ENCODE assay signal across 1 cellular context in genomic region chr1:228082975-228083870, GRCh38.
TF ChIP-seq lines count a peak whose summit lies in the region.

No MANE protein-coding gene starts in this region.

TF ChIP-seq in HepG2, 621 proteins besides CTCF, POLR2A, EP300 and RAD21 (continued from another document and continues in another):
- TF ChIP-seq ZSCAN25 (CRISPR knock-in tag; IDR thresholded peaks at IDR 0.05): peak; percentile 32; the same call in 1 of the 2 replicates
- TF ChIP-seq ZNF451 (CRISPR knock-in tag; IDR thresholded peaks at IDR 0.05): no peak
- TF ChIP-seq HNRNPH1 (optimal IDR thresholded peaks at IDR 0.05; ENCODE audit: low read depth, low read length): no peak
- TF ChIP-seq, protein P1, sequence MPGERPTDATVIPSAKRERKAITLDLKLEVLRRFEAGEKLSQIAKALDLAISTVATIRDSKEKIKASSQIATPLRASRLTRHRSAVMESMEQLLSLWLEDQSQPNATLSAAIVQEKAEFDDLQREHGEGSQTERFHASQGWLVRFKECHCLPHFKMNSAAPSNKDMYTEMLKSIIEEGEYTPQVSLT (CRISPR knock-in tag; IDR thresholded peaks at IDR 0.05; ENCODE audit: borderline replicate concordance, low read depth): no peak
- no peak for TF ChIP-seq ATRX (CRISPR knock-in tag; IDR thresholded peaks at IDR 0.05; ENCODE audit: borderline replicate concordance)
- TF ChIP-seq ZUFSP (CRISPR knock-in tag; IDR thresholded peaks at IDR 0.05; ENCODE audit: borderline replicate concordance): no peak
- no peak for TF ChIP-seq ZKSCAN5 (CRISPR knock-in tag; IDR thresholded peaks at IDR 0.05)
- no peak for TF ChIP-seq PRPF4 (IDR thresholded peaks at IDR 0.05; ENCODE audit: low read depth, low read length, poor library complexity, severe bottlenecking)
- peak; percentile 43 for TF ChIP-seq RBM39 (IDR thresholded peaks at IDR 0.05; ENCODE audit: low read depth, low read length, poor library complexity, severe bottlenecking)
- TF ChIP-seq MTF2 (CRISPR knock-in tag; IDR thresholded peaks at IDR 0.05; ENCODE audit: borderline replicate concordance): no peak
- TF ChIP-seq ARNT (IDR thresholded peaks at IDR 0.05): no peak
- TF ChIP-seq ZNF609 (CRISPR knock-in tag; IDR thresholded peaks at IDR 0.05; ENCODE audit: borderline replicate concordance): peak; percentile 45; the same call in 1 of the 2 replicates
- no peak for TF ChIP-seq CBX1 (IDR thresholded peaks at IDR 0.05; ENCODE audit: low read depth)
- TF ChIP-seq KLF15 (CRISPR knock-in tag; IDR thresholded peaks at IDR 0.05; ENCODE audit: borderline replicate concordance): 0 out of 2 replicates have a peak, but pooled peaks have one; percentile 45
- no peak for TF ChIP-seq CC2D1A (CRISPR knock-in tag; IDR thresholded peaks at IDR 0.05)
- no peak for TF ChIP-seq U2AF2 (IDR thresholded peaks at IDR 0.05; ENCODE audit: low read depth, low read length)
- no peak for TF ChIP-seq HMG20A (CRISPR knock-in tag; IDR thresholded peaks at IDR 0.05; ENCODE audit: borderline replicate concordance)
- TF ChIP-seq, protein P2, sequence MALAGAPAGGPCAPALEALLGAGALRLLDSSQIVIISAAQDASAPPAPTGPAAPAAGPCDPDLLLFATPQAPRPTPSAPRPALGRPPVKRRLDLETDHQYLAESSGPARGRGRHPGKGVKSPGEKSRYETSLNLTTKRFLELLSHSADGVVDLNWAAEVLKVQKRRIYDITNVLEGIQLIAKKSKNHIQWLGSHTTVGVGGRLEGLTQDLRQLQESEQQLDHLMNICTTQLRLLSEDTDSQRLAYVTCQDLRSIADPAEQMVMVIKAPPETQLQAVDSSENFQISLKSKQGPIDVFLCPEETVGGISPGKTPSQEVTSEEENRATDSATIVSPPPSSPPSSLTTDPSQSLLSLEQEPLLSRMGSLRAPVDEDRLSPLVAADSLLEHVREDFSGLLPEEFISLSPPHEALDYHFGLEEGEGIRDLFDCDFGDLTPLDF (CRISPR knock-in tag; IDR thresholded peaks at IDR 0.05): no peak
- no peak for TF ChIP-seq FOXK1 (CRISPR knock-in tag; IDR thresholded peaks at IDR 0.05; ENCODE audit: borderline replicate concordance, low read depth)
- TF ChIP-seq, protein P3, sequence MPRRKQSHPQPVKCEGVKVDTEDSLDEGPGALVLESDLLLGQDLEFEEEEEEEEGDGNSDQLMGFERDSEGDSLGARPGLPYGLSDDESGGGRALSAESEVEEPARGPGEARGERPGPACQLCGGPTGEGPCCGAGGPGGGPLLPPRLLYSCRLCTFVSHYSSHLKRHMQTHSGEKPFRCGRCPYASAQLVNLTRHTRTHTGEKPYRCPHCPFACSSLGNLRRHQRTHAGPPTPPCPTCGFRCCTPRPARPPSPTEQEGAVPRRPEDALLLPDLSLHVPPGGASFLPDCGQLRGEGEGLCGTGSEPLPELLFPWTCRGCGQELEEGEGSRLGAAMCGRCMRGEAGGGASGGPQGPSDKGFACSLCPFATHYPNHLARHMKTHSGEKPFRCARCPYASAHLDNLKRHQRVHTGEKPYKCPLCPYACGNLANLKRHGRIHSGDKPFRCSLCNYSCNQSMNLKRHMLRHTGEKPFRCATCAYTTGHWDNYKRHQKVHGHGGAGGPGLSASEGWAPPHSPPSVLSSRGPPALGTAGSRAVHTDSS (CRISPR knock-in tag; conservative IDR thresholded peaks at IDR 0.05): no peak
- no peak for TF ChIP-seq SP140L (CRISPR knock-in tag; IDR thresholded peaks at IDR 0.05; ENCODE audit: borderline replicate concordance)
- TF ChIP-seq SATB2 (CRISPR knock-in tag; IDR thresholded peaks at IDR 0.05): no peak
- TF ChIP-seq ZBTB7A (CRISPR knock-in tag; IDR thresholded peaks at IDR 0.05): no peak
- TF ChIP-seq ZNF557 (CRISPR knock-in tag; IDR thresholded peaks at IDR 0.05): no peak
- TF ChIP-seq NR2F1 (CRISPR knock-in tag; IDR thresholded peaks at IDR 0.05): no peak
- TF ChIP-seq ZNF441 (CRISPR knock-in tag; IDR thresholded peaks at IDR 0.05; ENCODE audit: borderline replicate concordance): no peak
- TF ChIP-seq SKI (IDR thresholded peaks at IDR 0.05; ENCODE audit: partially characterized antibody): no peak
- TF ChIP-seq, protein P4, sequence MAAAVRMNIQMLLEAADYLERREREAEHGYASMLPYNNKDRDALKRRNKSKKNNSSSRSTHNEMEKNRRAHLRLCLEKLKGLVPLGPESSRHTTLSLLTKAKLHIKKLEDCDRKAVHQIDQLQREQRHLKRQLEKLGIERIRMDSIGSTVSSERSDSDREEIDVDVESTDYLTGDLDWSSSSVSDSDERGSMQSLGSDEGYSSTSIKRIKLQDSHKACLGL (CRISPR knock-in tag; IDR thresholded peaks at IDR 0.05): 0 out of 2 replicates have a peak, but pooled peaks have one; percentile 9
- no peak for TF ChIP-seq NPAS2 (CRISPR knock-in tag; IDR thresholded peaks at IDR 0.05; ENCODE audit: borderline replicate concordance)
- no peak for TF ChIP-seq ZSCAN9 (CRISPR knock-in tag; IDR thresholded peaks at IDR 0.05; ENCODE audit: borderline replicate concordance)
- TF ChIP-seq ZNF460 (CRISPR knock-in tag; IDR thresholded peaks at IDR 0.05; ENCODE audit: borderline replicate concordance): no peak
- no peak for TF ChIP-seq SRSF4 (IDR thresholded peaks at IDR 0.05; ENCODE audit: low read depth, low read length, poor library complexity, severe bottlenecking)
- no peak for TF ChIP-seq ZNF34 (CRISPR knock-in tag; IDR thresholded peaks at IDR 0.05; ENCODE audit: borderline replicate concordance)
- TF ChIP-seq ZNF616 (CRISPR knock-in tag; IDR thresholded peaks at IDR 0.05; ENCODE audit: low read depth): no peak; the same call in 1 of the 2 replicates
- TF ChIP-seq GABPB1 (CRISPR knock-in tag; IDR thresholded peaks at IDR 0.05): 0 out of 2 replicates have a peak, but pooled peaks have one; percentile 23
- TF ChIP-seq TBX2 (CRISPR knock-in tag; IDR thresholded peaks at IDR 0.05; ENCODE audit: borderline replicate concordance): no peak; the same call in none of the 2 replicates
- TF ChIP-seq FOXA3 (CRISPR knock-in tag; IDR thresholded peaks at IDR 0.05): no peak
- no peak for TF ChIP-seq ZNF17 (CRISPR knock-in tag; IDR thresholded peaks at IDR 0.05)
- TF ChIP-seq NFE2L1 (CRISPR knock-in tag; IDR thresholded peaks at IDR 0.05; ENCODE audit: borderline replicate concordance): no peak
- TF ChIP-seq, protein P5, sequence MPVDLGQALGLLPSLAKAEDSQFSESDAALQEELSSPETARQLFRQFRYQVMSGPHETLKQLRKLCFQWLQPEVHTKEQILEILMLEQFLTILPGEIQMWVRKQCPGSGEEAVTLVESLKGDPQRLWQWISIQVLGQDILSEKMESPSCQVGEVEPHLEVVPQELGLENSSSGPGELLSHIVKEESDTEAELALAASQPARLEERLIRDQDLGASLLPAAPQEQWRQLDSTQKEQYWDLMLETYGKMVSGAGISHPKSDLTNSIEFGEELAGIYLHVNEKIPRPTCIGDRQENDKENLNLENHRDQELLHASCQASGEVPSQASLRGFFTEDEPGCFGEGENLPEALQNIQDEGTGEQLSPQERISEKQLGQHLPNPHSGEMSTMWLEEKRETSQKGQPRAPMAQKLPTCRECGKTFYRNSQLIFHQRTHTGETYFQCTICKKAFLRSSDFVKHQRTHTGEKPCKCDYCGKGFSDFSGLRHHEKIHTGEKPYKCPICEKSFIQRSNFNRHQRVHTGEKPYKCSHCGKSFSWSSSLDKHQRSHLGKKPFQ (CRISPR knock-in tag; IDR thresholded peaks at IDR 0.05; ENCODE audit: insufficient replicate concordance): no peak
- TF ChIP-seq SMARCE1 (IDR thresholded peaks at IDR 0.05; ENCODE audit: borderline replicate concordance): no peak
- TF ChIP-seq ZNF784 (CRISPR knock-in tag; IDR thresholded peaks at IDR 0.05; ENCODE audit: borderline replicate concordance): no peak
- TF ChIP-seq, protein P6, sequence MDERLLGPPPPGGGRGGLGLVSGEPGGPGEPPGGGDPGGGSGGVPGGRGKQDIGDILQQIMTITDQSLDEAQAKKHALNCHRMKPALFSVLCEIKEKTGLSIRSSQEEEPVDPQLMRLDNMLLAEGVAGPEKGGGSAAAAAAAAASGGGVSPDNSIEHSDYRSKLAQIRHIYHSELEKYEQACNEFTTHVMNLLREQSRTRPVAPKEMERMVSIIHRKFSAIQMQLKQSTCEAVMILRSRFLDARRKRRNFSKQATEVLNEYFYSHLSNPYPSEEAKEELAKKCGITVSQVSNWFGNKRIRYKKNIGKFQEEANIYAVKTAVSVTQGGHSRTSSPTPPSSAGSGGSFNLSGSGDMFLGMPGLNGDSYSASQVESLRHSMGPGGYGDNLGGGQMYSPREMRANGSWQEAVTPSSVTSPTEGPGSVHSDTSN (CRISPR knock-in tag; IDR thresholded peaks at IDR 0.05): no peak
- no peak for TF ChIP-seq SOX6 (IDR thresholded peaks at IDR 0.05)
- TF ChIP-seq SOX6 (CRISPR knock-in tag; IDR thresholded peaks at IDR 0.05): no peak
